In the genomic region with DNA sequence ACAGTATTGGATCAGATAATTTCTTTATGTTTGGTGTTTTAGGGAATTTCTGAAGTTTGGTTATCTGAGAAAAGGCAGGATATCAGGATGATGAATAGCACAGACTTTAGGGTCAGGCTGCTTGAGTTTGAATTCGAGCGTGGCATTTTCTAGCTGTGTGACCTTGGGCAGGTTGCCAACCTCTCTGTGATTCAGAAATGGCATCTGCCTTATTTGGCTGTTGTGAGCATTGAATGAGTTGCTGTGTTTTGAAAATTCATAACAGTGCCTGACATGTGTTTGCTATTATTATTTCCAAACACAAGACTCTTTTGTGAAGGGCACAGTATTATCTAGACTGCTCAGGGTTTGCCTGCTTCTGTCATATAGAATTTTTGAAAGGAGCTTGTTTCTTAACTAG, we compare ENCODE assay signal across 21 cellular contexts.
"Had no signal": no experiment of that assay in that cellular context is flagged by ENCODE, and none has a peak within 500 bp of the region (broad histone marks: within the 10 kb centered on the region; RNA-seq: fewer than 3 reads in every experiment).

No MANE protein-coding gene starts in this region.

- H3K36me3 ChIP-seq: lower lobe of right lung, transverse colon, vagina had no signal

- H3K9me3 Mint-ChIP-seq: brain; nephron; T-helper 2 cell treated with Interferon-gamma antibody and Interleukin-4, amounts not matched to agents 5 μg/mL and 100 μg/mL, for 36 hours; WTC11 had no signal

- ATAC-seq: activated CD4-positive, alpha-beta T cell treated with anti-CD3 and anti-CD28 coated beads for 36 hours; activated T-helper 17 cell treated with anti-CD3 and anti-CD28 coated beads, Interleukin-2, amount 50 U/mL, for 72 hours; foreskin keratinocyte; lower lobe of right lung had no signal

- H3K27me3 ChIP-seq: foreskin keratinocyte, transverse colon, vagina had no signal

- H3K27ac Mint-ChIP-seq: activated CD4-positive, alpha-beta memory T cell treated with anti-CD3 and anti-CD28 coated beads for 36 hours; activated CD4-positive, alpha-beta T cell treated with anti-CD3 and anti-CD28 coated beads for 36 hours; activated naive CD8-positive, alpha-beta T cell treated with anti-CD3 and anti-CD28 coated beads, Interleukin-2, amount 10 ng/mL, durations not matched to agents 7 days and 5 days; activated T-helper 17 cell treated with anti-CD3 and anti-CD28 coated beads, Interleukin-2, amount 50 U/mL, for 72 hours; brain; nephron; T-helper 2 cell treated with Interferon-gamma antibody and Interleukin-4, amounts not matched to agents 5 μg/mL and 100 μg/mL, for 36 hours; WTC11 had no signal

- H3K4me3 ChIP-seq: coronary artery, lower lobe of right lung, transverse colon, vagina had no signal

- H3K4me3 Mint-ChIP-seq: activated CD4-positive, alpha-beta memory T cell treated with anti-CD3 and anti-CD28 coated beads for 36 hours; activated CD4-positive, alpha-beta T cell treated with anti-CD3 and anti-CD28 coated beads for 36 hours; activated naive CD8-positive, alpha-beta T cell treated with anti-CD3 and anti-CD28 coated beads, Interleukin-2, amount 10 ng/mL, durations not matched to agents 7 days and 5 days; activated T-helper 17 cell treated with anti-CD3 and anti-CD28 coated beads, Interleukin-2, amount 50 U/mL, for 72 hours; brain; nephron; T-helper 2 cell treated with Interferon-gamma antibody and Interleukin-4, amounts not matched to agents 5 μg/mL and 100 μg/mL, for 36 hours; WTC11 had no signal

- H3K4me1 ChIP-seq: foreskin keratinocyte, lower lobe of right lung, transverse colon, vagina had no signal

- H3K4me1 Mint-ChIP-seq: activated CD4-positive, alpha-beta T cell treated with anti-CD3 and anti-CD28 coated beads for 36 hours; activated naive CD8-positive, alpha-beta T cell treated with anti-CD3 and anti-CD28 coated beads, Interleukin-2, amount 10 ng/mL, durations not matched to agents 7 days and 5 days; activated T-helper 17 cell treated with anti-CD3 and anti-CD28 coated beads, Interleukin-2, amount 50 U/mL, for 72 hours; brain; nephron had no signal

- H3K27me3 Mint-ChIP-seq: activated CD4-positive, alpha-beta memory T cell treated with anti-CD3 and anti-CD28 coated beads for 36 hours; activated naive CD8-positive, alpha-beta T cell treated with anti-CD3 and anti-CD28 coated beads, Interleukin-2, amount 10 ng/mL, durations not matched to agents 7 days and 5 days; activated T-helper 17 cell treated with anti-CD3 and anti-CD28 coated beads, Interleukin-2, amount 50 U/mL, for 72 hours had no signal

- H3K9me3 ChIP-seq: lower lobe of right lung, transverse colon, vagina had no signal

- FAIRE-seq: islet of Langerhans had no signal

- H3K36me3 Mint-ChIP-seq: activated CD4-positive, alpha-beta memory T cell treated with anti-CD3 and anti-CD28 coated beads for 36 hours; activated naive CD8-positive, alpha-beta T cell treated with anti-CD3 and anti-CD28 coated beads, Interleukin-2, amount 10 ng/mL, durations not matched to agents 7 days and 5 days; brain; WTC11 had no signal

- DNase-seq: activated CD4-positive, alpha-beta memory T cell treated with anti-CD3 and anti-CD28 coated beads for 36 hours; activated CD4-positive, alpha-beta T cell treated with anti-CD3 and anti-CD28 coated beads for 36 hours; activated naive CD4-positive, alpha-beta T cell; activated naive CD8-positive, alpha-beta T cell treated with anti-CD3 and anti-CD28 coated beads, Interleukin-2, amount 10 ng/mL, durations not matched to agents 7 days and 5 days; activated T-cell treated with anti-CD3 and anti-CD28 coated beads, Interleukin-2, amount 50 U/mL, for 1 hour; foreskin keratinocyte; glutamatergic neuron; hippocampal formation; lower lobe of right lung; posterior cingulate gyrus; retina; stimulated activated naive CD4-positive, alpha-beta T cell; transverse colon had no signal
